ENCODE assay signal across 20 cellular contexts in genomic region chr13:40680659-40681323, GRCh38. TPM values are rescaled to one million over a fixed set of nuclear protein-coding genes. Genes with fewer than 3 reads are reported as not detected.
DNase-seq lines count a peak whose midpoint lies in the region; ATAC-seq and TF ChIP-seq lines count a peak whose summit lies in the region.
"Had no signal": no experiment of that assay in that cellular context is flagged by ENCODE, and none has a peak within 500 bp of the region (broad histone marks: within the 10 kb centered on the region; RNA-seq: fewer than 3 reads in every experiment).

No MANE protein-coding gene starts in this region.

- peak overlapping the region; percentile 44 for H3K4me2 ChIP-seq in OCI-LY7 (ENCODE audit: low read length)
- H3K4me2 ChIP-seq: A549 had no signal

- intact Hi-C loops in OCI-LY7 (cut with micrococcal nuclease; ENCODE audit: unreplicated experiment) = loop anchor here (5.0 kb wide), 2 partner anchors 553 to 903 kb away; no protein-coding TSS in a partner anchor

- H3K27ac ChIP-seq in OCI-LY7 (ENCODE audit: low read depth, low read length, poor library complexity, severe bottlenecking) = no peak overlapping the region
- H3K27ac ChIP-seq in iPS-18a (ENCODE audit: low read length) = peak overlapping the region; percentile 74
- H3K27ac ChIP-seq: A549, stomach, thyroid gland had no signal

- H2AFZ ChIP-seq in OCI-LY7 (ENCODE audit: low read length) = peak overlapping the region; percentile 79; the same call in 1 of the 2 replicates

- POLR2A ChIA-PET in OCI-LY7 (lab: Charles Lee) = interaction anchor here (0.9 kb wide), 1 partner anchor 8 kb away, joined by 4 read pairs; no protein-coding TSS in a partner anchor

- H3K27me3 Mint-ChIP-seq in HFFc6 (ENCODE audit: insufficient read depth) = peaks cover 3% of the 10 kb centered on the region; the same call in 1 of the 2 replicates
- H3K27me3 Mint-ChIP-seq: activated CD4-positive, alpha-beta memory T cell treated with anti-CD3 and anti-CD28 coated beads, Interleukin-2, amount 10 ng/mL, durations not matched to agents 7 days and 5 days; B cell; naive thymus-derived CD8-positive, alpha-beta T cell had no signal

- H3K4me3 Mint-ChIP-seq in HFFc6 = no peak overlapping the region
- H3K4me3 Mint-ChIP-seq: activated CD4-positive, alpha-beta memory T cell treated with anti-CD3 and anti-CD28 coated beads, Interleukin-2, amount 10 ng/mL, durations not matched to agents 7 days and 5 days; B cell; CD8-positive, alpha-beta T cell; naive thymus-derived CD8-positive, alpha-beta T cell had no signal

- TF ChIP-seq CTCF in OCI-LY7 (conservative IDR thresholded peaks at IDR 0.05; ENCODE audit: low read length) = no peak
- TF ChIP-seq CTCF in HFFc6 (IDR thresholded peaks at IDR 0.05) = no peak

- CTCF ChIA-PET in OCI-LY7 (lab: Charles Lee; ENCODE audit: unreplicated experiment) = interaction anchor here (0.6 to 3.4 kb wide), 3 partner anchors 12 to 100 kb away, joined by 3 to 26 read pairs (median 3); no protein-coding TSS in a partner anchor

- H3K79me2 ChIP-seq in OCI-LY7 (ENCODE audit: insufficient read depth, low read depth, low read length) = no peaks in the 10 kb centered on the region

- no TSS peak for BruUV-seq in OCI-LY7 (replicated peaks; lab: Mats Ljungman, UMichigan)

- H3K4me1 ChIP-seq in OCI-LY7 (ENCODE audit: insufficient read depth, low read length, poor library complexity, severe bottlenecking) (peaks cover 39% of the 10 kb centered on the region), iPS-18a (ENCODE audit: control insufficient read depth, low read depth, low read length) (peaks cover 35% of the 10 kb centered on the region)
- H3K4me1 ChIP-seq: A549 had no signal

- H3K4me1 Mint-ChIP-seq in HFFc6 (ENCODE audit: low read depth) = peaks cover 6% of the 10 kb centered on the region

- H3K9me3 ChIP-seq in OCI-LY7 (ENCODE audit: low read length) (no peaks in the 10 kb centered on the region), iPS-18a (ENCODE audit: control insufficient read depth, low read depth, low read length) (no peaks in the 10 kb centered on the region)
- H3K9me3 ChIP-seq: A549, stomach, thyroid gland had no signal

- H3K4me3 ChIP-seq in OCI-LY7 (ENCODE audit: low read depth, low read length, poor library complexity, severe bottlenecking) (no peak overlapping the region), iPS-18a (ENCODE audit: low read length) (peak overlapping the region; percentile 26)
- H3K4me3 ChIP-seq: A549, stomach, thyroid gland had no signal

- H3K36me3 Mint-ChIP-seq in HFFc6 (ENCODE audit: low read depth) = no peaks in the 10 kb centered on the region
- H3K36me3 Mint-ChIP-seq: CD8-positive, alpha-beta T cell; naive thymus-derived CD8-positive, alpha-beta T cell had no signal

- no peaks in the 10 kb centered on the region for H3K27me3 ChIP-seq in iPS-18a (ENCODE audit: control insufficient read depth, insufficient read depth, low read length)
- H3K27me3 ChIP-seq: stomach, thyroid gland had no signal

- H4K20me1 ChIP-seq in OCI-LY7 (ENCODE audit: insufficient read depth, low read length) = no peaks in the 10 kb centered on the region

- peak; percentile 10 for DNase-seq in activated effector memory CD4-positive, alpha-beta T cell treated with anti-CD3 and anti-CD28 coated beads, Interleukin-2, amount 50 U/mL, for 16 hours
- DNase-seq in activated effector memory CD4-positive, alpha-beta T cell treated with Interleukin-2 at 50 U/mL for 16 hours = no peak
- DNase-seq in OCI-LY7 (ENCODE audit: low spot score) (no peak), KG1 (lab: John Stamatoyannopoulos, UW) (no peak), SKM-1 (lab: John Stamatoyannopoulos, UW; ENCODE audit: unreplicated experiment) (no peak), HFFc6 (no peak)
- DNase-seq: activated CD4-positive, alpha-beta memory T cell treated with anti-CD3 and anti-CD28 coated beads, Interleukin-2, amount 10 ng/mL, durations not matched to agents 7 days and 5 days; activated CD4-positive, alpha-beta T cell treated with anti-CD3 and anti-CD28 coated beads for 1 hour; activated gamma-delta T cell; CD8-positive, alpha-beta T cell; central memory CD4-positive, alpha-beta T cell; midbrain; naive thymus-derived CD8-positive, alpha-beta T cell; occipital lobe; stomach had no signal

- H3K9ac ChIP-seq in iPS-18a (ENCODE audit: low read length) = no peak overlapping the region

- no peaks in the 10 kb centered on the region for H3K9me3 Mint-ChIP-seq in HFFc6
- H3K9me3 Mint-ChIP-seq: activated CD4-positive, alpha-beta memory T cell treated with anti-CD3 and anti-CD28 coated beads, Interleukin-2, amount 10 ng/mL, durations not matched to agents 7 days and 5 days; CD8-positive, alpha-beta T cell; naive thymus-derived CD8-positive, alpha-beta T cell had no signal

- no peak overlapping the region for H3K27ac Mint-ChIP-seq in HFFc6
- H3K27ac Mint-ChIP-seq: activated CD4-positive, alpha-beta memory T cell treated with anti-CD3 and anti-CD28 coated beads, Interleukin-2, amount 10 ng/mL, durations not matched to agents 7 days and 5 days; CD8-positive, alpha-beta T cell had no signal

- H3K9me2 ChIP-seq in OCI-LY7 (ENCODE audit: insufficient read depth, low read length) = no peaks in the 10 kb centered on the region

- ATAC-seq in HG03457 (IDR thresholded peaks at IDR 0.05; ENCODE audit: unreplicated experiment) = no peak
- ATAC-seq: A549; CD8-positive, alpha-beta T cell; naive thymus-derived CD8-positive, alpha-beta T cell had no signal

- H3K36me3 ChIP-seq in OCI-LY7 (ENCODE audit: insufficient read depth, low read length) (no peaks in the 10 kb centered on the region), iPS-18a (ENCODE audit: control insufficient read depth, low read depth, low read length) (no peaks in the 10 kb centered on the region)
- H3K36me3 ChIP-seq: stomach, thyroid gland had no signal

RNA-seq across cellular contexts. Expression of gene FOXO1, which starts 14.3 kb away (rescaled TPM):
- total RNA-seq in OCI-LY7 (2014; rRNA removed; shearing (Covaris generic)) = 24.0 and 29.2 TPM in 2 replicates
- 42.1 and 46.5 TPM in 2 replicates for total RNA-seq in OCI-LY7 (2022)
- 1 to 10 TPM in 1 of 6 experiments, under 1 TPM in 5; 0.48 to 1.1 (median 0.63) TPM for total RNA-seq in HFFc6 (2021; fragmentation: NEBNext Ultra II Directional; extraction: Animal tissue kit (Norgen Biotek cat#: 25700))

Comparison
In these comparisons a context has a peak if more than half of its experiments do, and no peak if none do; other contexts are left out.
1. RNA of gene FOXO1, which starts 14.3 kb away (total RNA-seq): 24.0 to 46.5 TPM in OCI-LY7; 0.48 to 1.1 TPM in HFFc6; every median in the first group is over 10 times any median in the second.